20 cellular contexts compared by ENCODE assay signal in genomic region chr20:57262244-57263126, GRCh38. TPM values are rescaled to one million over a fixed set of nuclear protein-coding genes. Genes with fewer than 3 reads are reported as not detected.
DNase-seq lines count a peak whose midpoint lies in the region; ATAC-seq and TF ChIP-seq lines count a peak whose summit lies in the region.
"Had no signal": no experiment of that assay in that cellular context is flagged by ENCODE, and none has a peak within 500 bp of the region (broad histone marks: within the 10 kb centered on the region; RNA-seq: fewer than 3 reads in every experiment).

No MANE protein-coding gene starts in this region.

- H3K4me3 ChIP-seq in NT2/D1 (ENCODE audit: insufficient read length, low read depth), result no peak overlapping the region
- H3K4me3 ChIP-seq in neuronal stem cell (ENCODE audit: low read length in 2 of 2), result peak overlapping the region in 1 of 2 donors; percentile 97
- H3K4me3 ChIP-seq in PC-9, result no peak overlapping the region

- H2AFZ ChIP-seq in H9 (ENCODE audit: low read length), result no peak overlapping the region
- H2AFZ ChIP-seq in neuronal stem cell (ENCODE audit: low read length), result no peak overlapping the region
- no peak overlapping the region for H2AFZ ChIP-seq in PC-9

- H3K4me3 Mint-ChIP-seq in H9, result peak overlapping the region; percentile 22 to 38; a peak in 4 of 5 replicates
- peak overlapping the region; percentile 20 for H3K4me3 Mint-ChIP-seq in glutamatergic neuron (ENCODE audit: unreplicated experiment)
- H3K4me3 Mint-ChIP-seq in T-helper 17 cell, result no peak overlapping the region
- H3K4me3 Mint-ChIP-seq: activated B cell treated with CpG ODN at 0.5 μM for 24 hours; activated CD8-positive, alpha-beta T cell treated with anti-CD3 and anti-CD28 coated beads for 36 hours; activated naive CD4-positive, alpha-beta T cell treated with anti-CD3 and anti-CD28 coated beads, Interleukin-2, amount 50 U/mL, for 24 hours; T-helper 1 cell treated with Interleukin-12 subunit alpha and Interleukin-12 subunit beta and Interleukin-4 antibody, amounts not matched to agents 30 μg/mL and 1 μg/mL, for 36 hours had no signal

- TF ChIP-seq CTCF in H9 (conservative IDR thresholded peaks at IDR 0.05) (no peak), glutamatergic neuron (IDR thresholded peaks at IDR 0.05; ENCODE audit: partially characterized antibody, unreplicated experiment) (no peak), PC-9 (conservative IDR thresholded peaks at IDR 0.05) (no peak)

- peaks cover 42% of the 10 kb centered on the region for H3K27me3 Mint-ChIP-seq in H9 (ENCODE audit: low read depth)
- H3K27me3 Mint-ChIP-seq in glutamatergic neuron (ENCODE audit: unreplicated experiment), result peaks cover 6% of the 10 kb centered on the region
- peaks cover 82% of the 10 kb centered on the region for H3K27me3 Mint-ChIP-seq in T-helper 17 cell

- H3K36me3 Mint-ChIP-seq in H9 (ENCODE audit: insufficient read depth in 1 of 3, low read depth in 3 of 3), result no peaks in the 10 kb centered on the region; a peak in 1 of 7 replicates
- no peaks in the 10 kb centered on the region for H3K36me3 Mint-ChIP-seq in glutamatergic neuron (ENCODE audit: unreplicated experiment)
- peaks cover 3% of the 10 kb centered on the region for H3K36me3 Mint-ChIP-seq in T-helper 17 cell (ENCODE audit: low read depth)
- H3K36me3 Mint-ChIP-seq: activated naive CD4-positive, alpha-beta T cell treated with anti-CD3 and anti-CD28 coated beads, Interleukin-2, amount 50 U/mL, for 24 hours had no signal

- H3K4me2 ChIP-seq in H9 (ENCODE audit: insufficient read depth, insufficient read length, low read length) (peak overlapping the region; percentile 33), neuronal stem cell (ENCODE audit: insufficient read depth, low read length, poor library complexity, severe bottlenecking) (peak overlapping the region; percentile 34), PC-9 (no peak overlapping the region)

- H2BK15ac ChIP-seq in H9 (ENCODE audit: low read depth, low read length), result no peak overlapping the region
- H2BK15ac ChIP-seq in neuronal stem cell (ENCODE audit: low read length), result no peak overlapping the region

- peaks cover 69 to 76% of the 10 kb centered on the region in 2 experiments for H3K4me1 Mint-ChIP-seq in H9
- peaks cover 41% of the 10 kb centered on the region for H3K4me1 Mint-ChIP-seq in glutamatergic neuron (ENCODE audit: low read depth, unreplicated experiment)
- H3K4me1 Mint-ChIP-seq in T-helper 17 cell, result peaks cover 7% of the 10 kb centered on the region

- H2BK120ac ChIP-seq in H9 (ENCODE audit: low read depth, low read length, poor library complexity, severe bottlenecking) (no peak overlapping the region), neuronal stem cell (ENCODE audit: low read depth, low read length) (no peak overlapping the region)

- H3K27ac Mint-ChIP-seq in H9, result peak overlapping the region; percentile 4 to 21 (median 14); a peak in 1 of 7 replicates
- H3K27ac Mint-ChIP-seq in glutamatergic neuron (ENCODE audit: unreplicated experiment), result no peak overlapping the region
- no peak overlapping the region for H3K27ac Mint-ChIP-seq in T-helper 17 cell
- H3K27ac Mint-ChIP-seq: activated B cell treated with CpG ODN at 0.5 μM for 24 hours; activated CD8-positive, alpha-beta T cell treated with anti-CD3 and anti-CD28 coated beads for 36 hours; activated naive CD4-positive, alpha-beta T cell treated with anti-CD3 and anti-CD28 coated beads, Interleukin-2, amount 50 U/mL, for 24 hours; T-helper 1 cell treated with Interleukin-12 subunit alpha and Interleukin-12 subunit beta and Interleukin-4 antibody, amounts not matched to agents 30 μg/mL and 1 μg/mL, for 36 hours had no signal

- H4K20me1 ChIP-seq in H9 (ENCODE audit: control insufficient read depth, insufficient read depth, insufficient read length), result no peaks in the 10 kb centered on the region
- H4K20me1 ChIP-seq in PC-9 (ENCODE audit: insufficient read depth), result no peaks in the 10 kb centered on the region

- no peaks in the 10 kb centered on the region for H3K79me1 ChIP-seq in H9 (ENCODE audit: insufficient read depth, low read depth, low read length, poor library complexity, severe bottlenecking)
- no peaks in the 10 kb centered on the region for H3K79me1 ChIP-seq in neuronal stem cell (ENCODE audit: low read depth, low read length)

- H2BK5ac ChIP-seq in H9 (ENCODE audit: insufficient read length, low read length), result no peak overlapping the region
- no peak overlapping the region for H2BK5ac ChIP-seq in neuronal stem cell (ENCODE audit: low read length)

- H3K23me2 ChIP-seq in H9 (ENCODE audit: insufficient read length, low read depth, low read length, poor library complexity, severe bottlenecking), result peaks cover 17% of the 10 kb centered on the region

- intact Hi-C loops in PC-9 (cut with micrococcal nuclease; ENCODE audit: unreplicated experiment), result no loop called here

- H3K9me3 ChIP-seq in H9 (ENCODE audit: control insufficient read depth, low read depth, low read length), result no peaks in the 10 kb centered on the region
- H3K9me3 ChIP-seq in NT2/D1 (ENCODE audit: insufficient read depth, low read length), result no peaks in the 10 kb centered on the region
- H3K9me3 ChIP-seq in neuronal stem cell (replicated peaks in 1 of 2; ENCODE audit: control insufficient read depth in 2 of 2, insufficient read depth in 1 of 2, low read depth in 1 of 2, low read length in 2 of 2), result peaks cover 0 to 2% of the 10 kb centered on the region in 2 donors
- no peaks in the 10 kb centered on the region for H3K9me3 ChIP-seq in T-helper 17 cell (ENCODE audit: control insufficient read depth, low read length, poor library complexity, severe bottlenecking)
- no peaks in the 10 kb centered on the region for H3K9me3 ChIP-seq in PC-9 (ENCODE audit: insufficient read depth, low read depth)
- H3K9me3 ChIP-seq: neutrophil had no signal

- no peak overlapping the region for H2BK12ac ChIP-seq in H9 (ENCODE audit: insufficient read length, low read depth, low read length)
- H2BK12ac ChIP-seq in neuronal stem cell (ENCODE audit: low read length), result no peak overlapping the region

- H3K18ac ChIP-seq in H9 (ENCODE audit: insufficient read length, low read depth, low read length), result no peak overlapping the region
- peak overlapping the region; percentile 1 for H3K18ac ChIP-seq in neuronal stem cell (ENCODE audit: low read length)

- no TSS peak for BruUV-seq in PC-9 (replicated peaks; lab: Mats Ljungman, UMichigan)

- no peak overlapping the region for H3K27ac ChIP-seq in H9 (ENCODE audit: insufficient read length, low read depth, low read length)
- peak overlapping the region; percentile 11 for H3K27ac ChIP-seq in neuronal stem cell (replicated peaks; ENCODE audit: low read length)
- H3K27ac ChIP-seq in PC-9, result no peak overlapping the region
- H3K27ac ChIP-seq: neutrophil had no signal

- H3K56ac ChIP-seq in H9 (ENCODE audit: insufficient read length, low read depth, low read length), result no peak overlapping the region

- no peak overlapping the region for H3K4ac ChIP-seq in H9 (ENCODE audit: low read depth, low read length)
- H3K4ac ChIP-seq in neuronal stem cell (ENCODE audit: low read length), result no peak overlapping the region

- no peak for ATAC-seq in T-helper 17 cell
- ATAC-seq: activated CD8-positive, alpha-beta T cell treated with anti-CD3 and anti-CD28 coated beads for 36 hours had no signal

- H3K79me2 ChIP-seq in H9 (ENCODE audit: insufficient read depth, low read length) (no peaks in the 10 kb centered on the region), PC-9 (ENCODE audit: low read depth) (no peaks in the 10 kb centered on the region)

- no peaks in the 10 kb centered on the region for H3K9me2 ChIP-seq in PC-9 (ENCODE audit: insufficient read depth)

- no peak overlapping the region for H2BK20ac ChIP-seq in H9 (ENCODE audit: low read depth, low read length, poor library complexity, severe bottlenecking)

- no peak overlapping the region for H2AK5ac ChIP-seq in H9 (ENCODE audit: insufficient read length, low read length)
- no peak overlapping the region for H2AK5ac ChIP-seq in neuronal stem cell (ENCODE audit: low read depth, low read length)

- no peak overlapping the region for H3T11ph ChIP-seq in H9 (ENCODE audit: low read length)

- H3F3A ChIP-seq in PC-9 (ENCODE audit: insufficient read depth, low read depth), result no peaks in the 10 kb centered on the region

- H4K8ac ChIP-seq in H9 (replicated peaks; ENCODE audit: insufficient read length, low read depth, low read length) (no peak overlapping the region), neuronal stem cell (ENCODE audit: low read depth, low read length) (no peak overlapping the region)

- H3K23ac ChIP-seq in H9 (ENCODE audit: insufficient read length, low read depth, low read length) (no peak overlapping the region), neuronal stem cell (ENCODE audit: low read depth, low read length, poor library complexity) (no peak overlapping the region)

- H3K27me3 ChIP-seq in H9 (ENCODE audit: insufficient read depth, low read length) (peaks cover 33% of the 10 kb centered on the region), NT2/D1 (ENCODE audit: insufficient read depth, insufficient read length) (peaks cover 20% of the 10 kb centered on the region), neuronal stem cell (ENCODE audit: control insufficient read depth in 3 of 3, insufficient read depth in 3 of 3, low read depth in 1 of 3, low read length in 3 of 3) (peaks cover 0 to 15% (median 0%) of the 10 kb centered on the region in 3 experiments), PC-9 (ENCODE audit: insufficient read depth, low read depth) (peaks cover 71% of the 10 kb centered on the region)

- CTCF ChIA-PET in PC-9 (lab: Charles Lee), result no interaction called here

- DNase-seq in H9 (peak; percentile 46), NT2/D1 (ENCODE audit: low read depth, low spot score) (no peak), glutamatergic neuron (no peak), neuronal stem cell (ENCODE audit: low spot score) (no peak), T-helper 17 cell (no peak), SKM-1 (lab: John Stamatoyannopoulos, UW; ENCODE audit: unreplicated experiment) (no peak), PC-9 (no peak)
- DNase-seq: activated B cell treated with CpG ODN at 0.5 μM for 24 hours; activated CD8-positive, alpha-beta T cell treated with anti-CD3 and anti-CD28 coated beads for 36 hours; activated T-cell treated with anti-CD3 and anti-CD28 coated beads, Interleukin-2, amount 50 U/mL, for 48 hours; COR-L47; erythroblast; mesenchymal stem cell; NCI-H1048; NCI-H2171; NCI-H774; stimulated activated CD4-positive, alpha-beta T cell treated with anti-CD3 and anti-CD28 coated beads, Interleukin-2, amount 100 ng/mL, for 24 hours had no signal

- WGBS in H9 (ENCODE audit: extremely low coverage, insufficient read length, low lambda C conversion rate), result no CpG with 5 or more reads among the region's 14 CpGs
- no CpG with 5 or more reads among the region's 14 CpGs for WGBS in neuronal stem cell (ENCODE audit: extremely low coverage in 2 of 2, insufficient read length in 2 of 2, insufficient replicate concordance in 1 of 2), 2 donors

- H4K91ac ChIP-seq in H9 (ENCODE audit: insufficient read length, low read depth, low read length) (no peak overlapping the region), neuronal stem cell (ENCODE audit: low read depth, low read length, poor library complexity) (no peak overlapping the region)

- H3K9ac ChIP-seq in H9 (ENCODE audit: extremely low read depth, insufficient read length, low read length) (no peak overlapping the region), NT2/D1 (ENCODE audit: insufficient read length, low read depth) (peak overlapping the region; percentile 14), neuronal stem cell (ENCODE audit: low read depth, low read length, poor library complexity) (no peak overlapping the region)

- no peak overlapping the region for H4K5ac ChIP-seq in H9 (ENCODE audit: insufficient read length, low read depth, low read length)

- H3K36me3 ChIP-seq in NT2/D1 (ENCODE audit: insufficient read depth, insufficient read length, low read length), result no peaks in the 10 kb centered on the region
- peaks cover 0 to 6% of the 10 kb centered on the region in 2 donors for H3K36me3 ChIP-seq in neuronal stem cell (replicated peaks in 1 of 2; ENCODE audit: control insufficient read depth in 2 of 2, insufficient read depth in 2 of 2, low read length in 2 of 2)
- no peaks in the 10 kb centered on the region for H3K36me3 ChIP-seq in PC-9 (ENCODE audit: low read depth)
- H3K36me3 ChIP-seq: neutrophil had no signal

- H3K9me3 Mint-ChIP-seq in H9 (no peaks in the 10 kb centered on the region; a peak in 1 of 5 replicates), glutamatergic neuron (ENCODE audit: unreplicated experiment) (peaks cover 2% of the 10 kb centered on the region)
- H3K9me3 Mint-ChIP-seq: activated B cell treated with CpG ODN at 0.5 μM for 24 hours; activated CD8-positive, alpha-beta T cell treated with anti-CD3 and anti-CD28 coated beads for 36 hours; activated naive CD4-positive, alpha-beta T cell treated with anti-CD3 and anti-CD28 coated beads, Interleukin-2, amount 50 U/mL, for 24 hours; T-helper 1 cell treated with Interleukin-12 subunit alpha and Interleukin-12 subunit beta and Interleukin-4 antibody, amounts not matched to agents 30 μg/mL and 1 μg/mL, for 36 hours had no signal

- POLR2A ChIA-PET in PC-9 (lab: Charles Lee; ENCODE audit: unreplicated experiment), result no interaction called here

- H3K4me1 ChIP-seq in H9 (ENCODE audit: insufficient read depth, low read length) (peaks cover 19% of the 10 kb centered on the region), NT2/D1 (ENCODE audit: insufficient read depth, insufficient read length) (peaks cover 22% of the 10 kb centered on the region), neuronal stem cell (ENCODE audit: control insufficient read depth in 2 of 2, insufficient read depth in 1 of 2, low read depth in 1 of 2, low read length in 2 of 2) (peaks cover 49 to 68% of the 10 kb centered on the region in 2 donors), PC-9 (replicated peaks; ENCODE audit: insufficient read depth) (no peaks in the 10 kb centered on the region)

- H3K14ac ChIP-seq in H9 (ENCODE audit: insufficient read depth, low read length) (no peak overlapping the region), neuronal stem cell (ENCODE audit: low read length) (no peak overlapping the region)

RNA-seq across cellular contexts. Expression of gene BMP7, which starts 4.0 kb away (rescaled TPM):
- 17.7 and 19.6 TPM in 2 replicates for total RNA-seq in H9 (2021)
- total RNA-seq in glutamatergic neuron (ENCODE audit: unreplicated experiment), result 8.7 TPM
- 17.6 TPM for polyA plus RNA-seq in neuronal stem cell (2013, experiment 1 of 2)
- polyA plus RNA-seq in neuronal stem cell (2013, experiment 2 of 2), result 17.7 TPM
- total RNA-seq in T-helper 17 cell, result not detected
- 0.13 and 0.60 TPM in 2 replicates for total RNA-seq in PC-9 (2021)
- total RNA-seq: activated B cell treated with CpG ODN at 0.5 μM for 24 hours; activated CD8-positive, alpha-beta T cell treated with anti-CD3 and anti-CD28 coated beads for 36 hours had no signal

Comparison
In these comparisons a context has a peak if more than half of its experiments do, and no peak if none do; other contexts are left out.
1. H3K27ac Mint-ChIP-seq: peak in H9 (3 of 3); none in glutamatergic neuron (single experiment) and T-helper 17 cell (single experiment).